In genomic region chr2:231288535-231289078, GRCh38 we compare ENCODE assay signal across 27 cellular contexts.
"Had no signal": no experiment of that assay in that cellular context is flagged by ENCODE, and none has a peak within 500 bp of the region (broad histone marks: within the 10 kb centered on the region; RNA-seq: fewer than 3 reads in every experiment).

No MANE protein-coding gene starts in this region.

- ATAC-seq: activated T-helper 17 cell treated with anti-CD3 and anti-CD28 coated beads, Interleukin-2, amount 50 U/mL, for 72 hours; T-cell had no signal

- DNase-seq: activated CD4-positive, alpha-beta memory T cell treated with anti-CD3 and anti-CD28 coated beads, Interleukin-2, amount 10 ng/mL, durations not matched to agents 7 days and 5 days; activated CD4-positive, alpha-beta T cell treated with anti-CD3 and anti-CD28 coated beads, Interleukin-2, amount 10 ng/mL, durations not matched to agents 7 days and 5 days; activated CD4-positive, CD25-positive, alpha-beta regulatory T cell; activated gamma-delta T cell; activated naive CD4-positive, alpha-beta T cell treated with anti-CD3 and anti-CD28 coated beads for 36 hours; activated T-cell treated with anti-CD3 and anti-CD28 coated beads for 4 hours; activated T-cell treated with anti-CD3 and anti-CD28 coated beads, Interleukin-2, amount 50 U/mL, for 48 hours; MG63; NCI-H1105; NCI-H1436; NCI-H1694 treated with DMSO at 0.1 percent for 48 hours; NCI-H2029 treated with DMSO at 0.1 percent for 48 hours; NCI-H345; NCI-H510A; NCI-H526 treated with DMSO at 0.1 percent for 48 hours; NCI-H82; T-cell; T-helper 2 cell; T1000 had no signal

- H3K4me3 ChIP-seq: MG63, SK-N-MC had no signal

- H3K36me3 ChIP-seq: MG63 had no signal

- H3K27me3 ChIP-seq: MG63 had no signal

- FAIRE-seq: RCC 7860, TTC549 had no signal

- H3K27ac ChIP-seq: KMS-11, SK-N-MC, VCaP had no signal

- H3K27me3 Mint-ChIP-seq: activated CD4-positive, alpha-beta T cell treated with anti-CD3 and anti-CD28 coated beads, Interleukin-2, amount 10 ng/mL, durations not matched to agents 7 days and 5 days; activated naive CD8-positive, alpha-beta T cell; IgD-negative memory B cell; T-cell had no signal

- H3K9me3 Mint-ChIP-seq: activated CD4-positive, alpha-beta memory T cell treated with anti-CD3 and anti-CD28 coated beads, Interleukin-2, amount 10 ng/mL, durations not matched to agents 7 days and 5 days; activated CD4-positive, alpha-beta T cell treated with anti-CD3 and anti-CD28 coated beads, Interleukin-2, amount 10 ng/mL, durations not matched to agents 7 days and 5 days; activated naive CD4-positive, alpha-beta T cell treated with anti-CD3 and anti-CD28 coated beads for 36 hours; activated T-helper 17 cell treated with anti-CD3 and anti-CD28 coated beads, Interleukin-2, amount 50 U/mL, for 72 hours; IgD-negative memory B cell; T-cell had no signal

- H3K9me3 ChIP-seq: MG63 had no signal

- H3K27ac Mint-ChIP-seq: activated CD4-positive, alpha-beta memory T cell treated with anti-CD3 and anti-CD28 coated beads, Interleukin-2, amount 10 ng/mL, durations not matched to agents 7 days and 5 days; activated CD4-positive, alpha-beta T cell treated with anti-CD3 and anti-CD28 coated beads, Interleukin-2, amount 10 ng/mL, durations not matched to agents 7 days and 5 days; activated naive CD4-positive, alpha-beta T cell treated with anti-CD3 and anti-CD28 coated beads for 36 hours; activated naive CD8-positive, alpha-beta T cell; activated T-helper 17 cell treated with anti-CD3 and anti-CD28 coated beads, Interleukin-2, amount 50 U/mL, for 72 hours; IgD-negative memory B cell; T-cell had no signal

- H3K9ac ChIP-seq: KMS-11 had no signal

- H3K4me3 Mint-ChIP-seq: activated CD4-positive, alpha-beta memory T cell treated with anti-CD3 and anti-CD28 coated beads, Interleukin-2, amount 10 ng/mL, durations not matched to agents 7 days and 5 days; activated CD4-positive, alpha-beta T cell treated with anti-CD3 and anti-CD28 coated beads, Interleukin-2, amount 10 ng/mL, durations not matched to agents 7 days and 5 days; activated naive CD4-positive, alpha-beta T cell treated with anti-CD3 and anti-CD28 coated beads for 36 hours; activated naive CD8-positive, alpha-beta T cell; activated T-helper 17 cell treated with anti-CD3 and anti-CD28 coated beads, Interleukin-2, amount 50 U/mL, for 72 hours; IgD-negative memory B cell; T-cell had no signal

- H3K4me2 ChIP-seq: KMS-11 had no signal

- H3K4me1 Mint-ChIP-seq: activated CD4-positive, alpha-beta memory T cell treated with anti-CD3 and anti-CD28 coated beads, Interleukin-2, amount 10 ng/mL, durations not matched to agents 7 days and 5 days; activated CD4-positive, alpha-beta T cell treated with anti-CD3 and anti-CD28 coated beads, Interleukin-2, amount 10 ng/mL, durations not matched to agents 7 days and 5 days; activated T-helper 17 cell treated with anti-CD3 and anti-CD28 coated beads, Interleukin-2, amount 50 U/mL, for 72 hours; IgD-negative memory B cell; T-cell had no signal

- H3K36me3 Mint-ChIP-seq: IgD-negative memory B cell, T-cell had no signal
